In genomic region chr13:112165712-112166111, GRCh38 we compare ENCODE assay signal across 23 cellular contexts.
"Had no signal": no experiment of that assay in that cellular context is flagged by ENCODE, and none has a peak within 500 bp of the region (broad histone marks: within the 10 kb centered on the region; RNA-seq: fewer than 3 reads in every experiment).

No MANE protein-coding gene starts in this region.

- H3K9me3 Mint-ChIP-seq: activated naive CD4-positive, alpha-beta T cell treated with anti-CD3 and anti-CD28 coated beads for 36 hours; activated T-cell treated with anti-CD3 and anti-CD28 coated beads, Interleukin-2, amount 50 U/mL, for 24 hours; activated T-helper 1 cell treated with anti-CD3 and anti-CD28 coated beads, Interleukin-12 subunit alpha, Interleukin-12 subunit beta, Interleukin-2, Interleukin-4 antibody, amounts not matched to agents 30 ng/mL and 10 ng/mL and 1 ng/mL, durations not matched to agents 14 hours and 24 hours and 36 hours; T-helper 1 cell treated with Interleukin-12 subunit alpha and Interleukin-12 subunit beta and Interleukin-4 antibody, amounts not matched to agents 30 μg/mL and 1 μg/mL, for 36 hours had no signal

- ATAC-seq: activated CD8-positive, alpha-beta T cell treated with anti-CD3 and anti-CD28 coated beads, Interleukin-2, amount 10 ng/mL, durations not matched to agents 7 days and 5 days; PC-3 had no signal

- H3K4me3 Mint-ChIP-seq: activated CD8-positive, alpha-beta T cell treated with anti-CD3 and anti-CD28 coated beads, Interleukin-2, amount 10 ng/mL, durations not matched to agents 7 days and 5 days; activated naive CD4-positive, alpha-beta T cell treated with anti-CD3 and anti-CD28 coated beads for 36 hours; activated naive CD8-positive, alpha-beta T cell; activated T-cell treated with anti-CD3 and anti-CD28 coated beads, Interleukin-2, amount 50 U/mL, for 24 hours; activated T-helper 1 cell treated with anti-CD3 and anti-CD28 coated beads, Interleukin-12 subunit alpha, Interleukin-12 subunit beta, Interleukin-2, Interleukin-4 antibody, amounts not matched to agents 30 ng/mL and 10 ng/mL and 1 ng/mL, durations not matched to agents 14 hours and 24 hours and 36 hours; brain; T-helper 1 cell treated with Interleukin-12 subunit alpha and Interleukin-12 subunit beta and Interleukin-4 antibody, amounts not matched to agents 30 μg/mL and 1 μg/mL, for 36 hours had no signal

- H3K27ac Mint-ChIP-seq: activated CD8-positive, alpha-beta T cell treated with anti-CD3 and anti-CD28 coated beads, Interleukin-2, amount 10 ng/mL, durations not matched to agents 7 days and 5 days; activated naive CD4-positive, alpha-beta T cell treated with anti-CD3 and anti-CD28 coated beads for 36 hours; activated naive CD8-positive, alpha-beta T cell; activated T-cell treated with anti-CD3 and anti-CD28 coated beads, Interleukin-2, amount 50 U/mL, for 24 hours; activated T-helper 1 cell treated with anti-CD3 and anti-CD28 coated beads, Interleukin-12 subunit alpha, Interleukin-12 subunit beta, Interleukin-2, Interleukin-4 antibody, amounts not matched to agents 30 ng/mL and 10 ng/mL and 1 ng/mL, durations not matched to agents 14 hours and 24 hours and 36 hours; T-helper 1 cell treated with Interleukin-12 subunit alpha and Interleukin-12 subunit beta and Interleukin-4 antibody, amounts not matched to agents 30 μg/mL and 1 μg/mL, for 36 hours had no signal

- H3K36me3 Mint-ChIP-seq: activated naive CD8-positive, alpha-beta T cell; brain had no signal

- DNase-seq: activated CD4-positive, alpha-beta T cell treated with anti-CD3 and anti-CD28 coated beads for 48 hours; activated CD4-positive, alpha-beta T cell treated with anti-CD3 and anti-CD28 coated beads, Interleukin-2, amount 50 U/mL, for 4 hours; activated CD4-positive, CD25-positive, alpha-beta regulatory T cell treated with anti-CD3 and anti-CD28 coated beads, Interleukin-2, amount 50 U/mL, for 72 hours; activated CD8-positive, alpha-beta memory T cell treated with anti-CD3 and anti-CD28 coated beads, Interleukin-2, amount 50 U/mL, for 48 hours; activated CD8-positive, alpha-beta T cell treated with anti-CD3 and anti-CD28 coated beads, Interleukin-2, amount 10 ng/mL, durations not matched to agents 7 days and 5 days; activated gamma-delta T cell; activated naive CD4-positive, alpha-beta T cell treated with anti-CD3 and anti-CD28 coated beads for 36 hours; activated T-cell treated with anti-CD3 and anti-CD28 coated beads, Interleukin-2, amount 50 U/mL, for 24 hours; amygdala; Kasumi-1; KBM-7; NCI-H1105 treated with DMSO at 0.1 percent for 48 hours; NCI-H1436 treated with DMSO at 0.1 percent for 48 hours; NCI-H187; NCI-H2081; NCI-H510A treated with DMSO at 0.1 percent for 48 hours; NCI-H69; PC-3; SHP77 treated with DMSO at 0.1 percent for 48 hours had no signal
